In genomic region chr10:34637419-34637911, GRCh38 we compare ENCODE assay signal across 8 cellular contexts.
DNase-seq lines count a peak whose midpoint lies in the region; ATAC-seq and TF ChIP-seq lines count a peak whose summit lies in the region.

No MANE protein-coding gene starts in this region.

- TF ChIP-seq CTCF in esophagus muscularis mucosa (IDR thresholded peaks at IDR 0.05): peak; percentile 86 to 97 (median 94)
- peak; percentile 95 for TF ChIP-seq CTCF in nephron progenitor cell (IDR thresholded peaks at IDR 0.05)
- peak in 5 of 7 experiments; percentile 75 to 97 (median 95) for TF ChIP-seq CTCF in stomach (IDR thresholded peaks at IDR 0.05)

- no peaks in the 10 kb centered on the region for H3K36me3 Mint-ChIP-seq in activated CD8-positive, alpha-beta memory T cell treated with anti-CD3 and anti-CD28 coated beads, Interleukin-2, amount 10 ng/mL, durations not matched to agents 7 days and 5 days
- peaks cover 22% of the 10 kb centered on the region for H3K36me3 Mint-ChIP-seq in nephron progenitor cell (ENCODE audit: low read depth)

- no peaks in the 10 kb centered on the region for H3K9me3 ChIP-seq in esophagus muscularis mucosa
- no peaks in the 10 kb centered on the region for H3K9me3 ChIP-seq in stomach

- H3K4me3 ChIP-seq in esophagus muscularis mucosa: no peak overlapping the region
- H3K4me3 ChIP-seq in stomach: no peak overlapping the region

- no peak overlapping the region for H3K27ac Mint-ChIP-seq in activated CD8-positive, alpha-beta memory T cell treated with anti-CD3 and anti-CD28 coated beads, Interleukin-2, amount 10 ng/mL, durations not matched to agents 7 days and 5 days
- H3K27ac Mint-ChIP-seq in nephron progenitor cell: no peak overlapping the region

- peaks cover 1% of the 10 kb centered on the region for H3K4me1 Mint-ChIP-seq in activated CD8-positive, alpha-beta memory T cell treated with anti-CD3 and anti-CD28 coated beads, Interleukin-2, amount 10 ng/mL, durations not matched to agents 7 days and 5 days
- H3K4me1 Mint-ChIP-seq in nephron progenitor cell: peaks cover 80% of the 10 kb centered on the region

- no peaks in the 10 kb centered on the region for H3K9me3 Mint-ChIP-seq in activated CD8-positive, alpha-beta memory T cell treated with anti-CD3 and anti-CD28 coated beads, Interleukin-2, amount 10 ng/mL, durations not matched to agents 7 days and 5 days (ENCODE audit: low read depth)
- H3K9me3 Mint-ChIP-seq in nephron progenitor cell: no peaks in the 10 kb centered on the region

- H3K27ac ChIP-seq in esophagus muscularis mucosa (replicated peaks in 1 of 4): no peak overlapping the region
- no peak overlapping the region for H3K27ac ChIP-seq in stomach

- no peaks in the 10 kb centered on the region for H3K27me3 Mint-ChIP-seq in activated CD8-positive, alpha-beta memory T cell treated with anti-CD3 and anti-CD28 coated beads, Interleukin-2, amount 10 ng/mL, durations not matched to agents 7 days and 5 days
- H3K27me3 Mint-ChIP-seq in nephron progenitor cell (ENCODE audit: low read depth, poor library complexity): no peaks in the 10 kb centered on the region

- no peak overlapping the region for H3K4me3 Mint-ChIP-seq in activated CD8-positive, alpha-beta memory T cell treated with anti-CD3 and anti-CD28 coated beads, Interleukin-2, amount 10 ng/mL, durations not matched to agents 7 days and 5 days
- no peak overlapping the region for H3K4me3 Mint-ChIP-seq in nephron progenitor cell

- DNase-seq in CD1c-positive myeloid dendritic cell (ENCODE audit: extremely low spot score) (peak; percentile 65), NCI-H748 (lab: John Stamatoyannopoulos, UW; ENCODE audit: unreplicated experiment) (peak; percentile 96), esophagus muscularis mucosa (ENCODE audit: extremely low spot score) (no peak), nephron progenitor cell (peak; percentile 86), stomach (peak; percentile 68)
- peak; percentile 65 for DNase-seq in activated CD8-positive, alpha-beta memory T cell treated with anti-CD3 and anti-CD28 coated beads, Interleukin-2, amount 10 ng/mL, durations not matched to agents 7 days and 5 days

- peak; percentile 80 for ATAC-seq in GM19023 (IDR thresholded peaks at IDR 0.05; ENCODE audit: unreplicated experiment)
- ATAC-seq in HG03135 (IDR thresholded peaks at IDR 0.05; ENCODE audit: unreplicated experiment): peak; percentile 88
- no peak for ATAC-seq in activated CD8-positive, alpha-beta memory T cell treated with anti-CD3 and anti-CD28 coated beads, Interleukin-2, amount 10 ng/mL, durations not matched to agents 7 days and 5 days

- TF ChIP-seq POLR2A in esophagus muscularis mucosa (IDR thresholded peaks at IDR 0.05; ENCODE audit: low read depth) (no peak), stomach (IDR thresholded peaks at IDR 0.05) (no peak)

- 35% methylated on average over 9 of the region's 9 CpGs for WGBS in esophagus muscularis mucosa
- 25 to 32% (median 27%) methylated on average over 9 of the region's 9 CpGs for WGBS in stomach, 5 donors

- H3K36me3 ChIP-seq in esophagus muscularis mucosa (no peaks in the 10 kb centered on the region), stomach (no peaks in the 10 kb centered on the region)

- intact Hi-C loops in esophagus muscularis mucosa (cut with DNase I) (loop anchor here (5.0 to 10.0 kb wide), 3 partner anchors 263 to 1445 kb away; partner anchors contain the start of gene NRP1), stomach (cut with DNase I; ENCODE audit: low total_unique reads) (no loop called here)

- H3K27me3 ChIP-seq in esophagus muscularis mucosa: no peaks in the 10 kb centered on the region
- no peaks in the 10 kb centered on the region for H3K27me3 ChIP-seq in stomach

- H3K4me1 ChIP-seq in esophagus muscularis mucosa (peaks cover 13 to 65% (median 29%) of the 10 kb centered on the region in 4 donors), stomach (peaks cover 6 to 52% (median 22%) of the 10 kb centered on the region in 4 donors)

- TF ChIP-seq EP300 in esophagus muscularis mucosa (IDR thresholded peaks at IDR 0.05): no peak
- TF ChIP-seq EP300 in stomach (IDR thresholded peaks at IDR 0.05): no peak

- CTCF ChIA-PET in activated CD8-positive, alpha-beta memory T cell treated with anti-CD3 and anti-CD28 coated beads, Interleukin-2, amount 10 ng/mL, durations not matched to agents 7 days and 5 days (lab: Charles Lee): interaction anchor here (0.7 to 3.4 kb wide), 9 partner anchors 9 to 1444 kb away, joined by 3 to 20 read pairs (median 3); no protein-coding TSS in a partner anchor
